23 cellular contexts compared by ENCODE assay signal in the genomic region with DNA sequence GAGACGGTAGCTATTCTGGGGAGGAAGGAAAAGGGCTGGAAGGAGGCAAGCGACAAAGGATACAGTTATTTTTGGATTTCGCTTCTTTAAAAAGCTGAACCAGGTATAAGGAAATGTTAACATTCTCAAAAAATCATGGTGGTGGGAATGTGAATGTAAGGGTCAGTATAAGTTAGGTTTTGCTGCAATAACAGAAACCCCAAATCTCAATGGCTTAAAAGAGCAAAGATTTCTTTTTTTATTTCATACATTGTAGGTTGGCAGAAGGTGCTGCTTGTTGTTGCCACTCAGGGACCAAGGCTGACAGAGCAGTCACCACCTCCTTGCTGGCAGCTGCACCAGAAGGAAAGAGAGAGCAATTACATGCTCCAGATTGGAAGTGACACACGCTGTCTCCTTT.
"Had no signal": no experiment of that assay in that cellular context is flagged by ENCODE, and none has a peak within 500 bp of the region (broad histone marks: within the 10 kb centered on the region; RNA-seq: fewer than 3 reads in every experiment).

No MANE protein-coding gene starts in this region.

- H2AFZ ChIP-seq: neural progenitor cell had no signal

- H3K9me3 ChIP-seq: body of pancreas, upper lobe of left lung had no signal

- H3K27me3 ChIP-seq: body of pancreas, cardiac muscle cell, gastroesophageal sphincter, neural progenitor cell, upper lobe of left lung had no signal

- DNase-seq: activated CD4-positive, alpha-beta T cell treated with anti-CD3 and anti-CD28 coated beads for 36 hours; activated CD4-positive, alpha-beta T cell treated with anti-CD3 and anti-CD28 coated beads, Interleukin-2, amount 50 U/mL, for 4 hours; activated CD8-positive, alpha-beta memory T cell treated with anti-CD3 and anti-CD28 coated beads for 24 hours; activated CD8-positive, alpha-beta memory T cell treated with anti-CD3 and anti-CD28 coated beads, Interleukin-2, amount 50 U/mL, for 4 hours; activated naive CD4-positive, alpha-beta T cell treated with Interleukin-2 at 50 U/mL for 16 hours; activated T-cell treated with anti-CD3 and anti-CD28 coated beads, Interleukin-2, amount 50 U/mL, for 4 hours; anterior cingulate cortex; body of pancreas; cortex of kidney; endodermal cell; head of caudate nucleus; hypothalamus; left ventricle myocardium inferior; naive thymus-derived CD8-positive, alpha-beta T cell; retina; stimulated activated CD4-positive, alpha-beta T cell treated with anti-CD3 and anti-CD28 coated beads, Interleukin-4, amount 100 ng/mL, for 1 hour; stimulated activated naive CD4-positive, alpha-beta T cell; T1000; upper lobe of left lung had no signal

- H3K36me3 ChIP-seq: cardiac muscle cell, gastroesophageal sphincter, left ventricle myocardium inferior, neural progenitor cell, upper lobe of left lung had no signal

- H3K27ac ChIP-seq: body of pancreas, cardiac muscle cell, gastroesophageal sphincter, left ventricle myocardium inferior, neural progenitor cell, upper lobe of left lung had no signal

- H3K4me3 ChIP-seq: body of pancreas, cardiac muscle cell, gastroesophageal sphincter, left ventricle myocardium inferior, neural progenitor cell, upper lobe of left lung had no signal

- H3K9ac ChIP-seq: neural progenitor cell had no signal

- H3K4me2 ChIP-seq: neural progenitor cell had no signal

- H3K4me1 ChIP-seq: gastroesophageal sphincter, neural progenitor cell had no signal

- ATAC-seq: activated CD4-positive, alpha-beta T cell treated with anti-CD3 and anti-CD28 coated beads for 36 hours; activated T-cell treated with anti-CD3 and anti-CD28 coated beads, Interleukin-2, amount 50 U/mL, for 4 hours; body of pancreas; gastroesophageal sphincter; naive thymus-derived CD8-positive, alpha-beta T cell; WTC11 had no signal
